Comparison of ENCODE assay signal across 9 cellular contexts in the genomic region with DNA sequence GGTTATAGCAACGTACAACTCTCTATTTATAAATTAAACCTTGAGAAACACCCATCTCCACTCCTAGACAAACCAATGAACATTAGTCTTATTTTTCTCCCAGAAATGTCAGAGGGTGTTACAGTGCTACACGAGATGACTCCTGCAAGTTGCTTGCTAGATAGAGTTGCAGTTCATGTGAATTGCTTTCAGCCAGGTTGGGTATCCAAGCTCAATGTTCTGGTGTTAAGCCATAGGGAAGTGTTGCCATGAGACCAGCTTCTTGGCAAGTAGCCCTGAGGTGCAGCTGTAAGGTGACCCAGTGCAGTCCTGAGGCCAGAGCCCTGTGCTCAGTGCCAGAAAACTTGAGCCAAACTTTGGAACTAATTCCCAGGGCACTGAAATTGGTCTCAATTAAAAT. TPM values are rescaled to one million over a fixed set of nuclear protein-coding genes. Genes with fewer than 3 reads are reported as not detected.
DNase-seq lines count a peak whose midpoint lies in the region; ATAC-seq, FAIRE-seq and TF ChIP-seq lines count a peak whose summit lies in the region.
"Had no signal": no experiment of that assay in that cellular context is flagged by ENCODE, and none has a peak within 500 bp of the region (broad histone marks: within the 10 kb centered on the region; RNA-seq: fewer than 3 reads in every experiment).

No MANE protein-coding gene starts in this region.

- H3K27ac ChIP-seq in astrocyte (ENCODE audit: low read depth, low read length) (no peak overlapping the region), lung (ENCODE audit: low read depth in 1 of 2, low read length in 1 of 2) (no peak overlapping the region)

- DNase-seq in CD1c-positive myeloid dendritic cell (ENCODE audit: extremely low spot score) (peak; percentile 53), NAMALWA (ENCODE audit: low spot score) (peak; percentile 15), astrocyte (ENCODE audit: low read depth) (peak; percentile 44), lung (ENCODE audit: low spot score) (peak; percentile 61), RKO (ENCODE audit: low spot score) (no peak)
- DNase-seq in activated CD4-positive, CD25-positive, alpha-beta regulatory T cell treated with anti-CD3 and anti-CD28 coated beads, Interleukin-2, amount 50 U/mL, for 72 hours = no peak
- no peak for DNase-seq in stimulated activated naive CD4-positive, alpha-beta T cell (lab: John Stamatoyannopoulos, UW)
- no peak for DNase-seq in activated effector memory CD4-positive, alpha-beta T cell treated with Interleukin-2 at 50 U/mL for 16 hours

- 26 to 51% methylated on average over 2 of the region's 2 CpGs for WGBS in lung, 2 donors

- no peaks in the 10 kb centered on the region for H3K27me3 ChIP-seq in astrocyte (ENCODE audit: insufficient read depth, low read length)
- H3K27me3 ChIP-seq in lung (ENCODE audit: control insufficient read depth, insufficient read depth) = no peaks in the 10 kb centered on the region

- no peak for TF ChIP-seq CTCF in astrocyte (IDR thresholded peaks at IDR 0.05; ENCODE audit: insufficient read depth, low read depth, low read length)
- TF ChIP-seq CTCF in lung (IDR thresholded peaks at IDR 0.05; ENCODE audit: control extremely low read depth, extremely low read depth) = no peak

- no peak overlapping the region for H3K9ac ChIP-seq in astrocyte (ENCODE audit: low read length)

- no peak for ATAC-seq in lung (ENCODE audit: insufficient read depth, low FRiP score)

- H3K4me1 ChIP-seq in astrocyte (ENCODE audit: insufficient read depth, low read length) (peaks cover 3% of the 10 kb centered on the region), lung (ENCODE audit: control insufficient read depth in 2 of 2, insufficient read depth in 2 of 2, low read length in 2 of 2) (peaks cover 9 to 13% of the 10 kb centered on the region in 2 donors)

- H3K36me3 Mint-ChIP-seq in astrocyte (ENCODE audit: low read depth, unreplicated experiment) = peaks cover 3% of the 10 kb centered on the region

- peaks cover 10% of the 10 kb centered on the region for H3K4me1 Mint-ChIP-seq in astrocyte (ENCODE audit: low read depth, unreplicated experiment)

- H3K36me3 ChIP-seq in astrocyte (ENCODE audit: insufficient read depth, low read length) = no peaks in the 10 kb centered on the region
- peaks cover 0 to 2% of the 10 kb centered on the region in 2 donors for H3K36me3 ChIP-seq in lung (ENCODE audit: control insufficient read depth in 2 of 2, insufficient read depth in 2 of 2, low read length in 2 of 2)

- H3K4me2 ChIP-seq in astrocyte (ENCODE audit: low read length) = no peak overlapping the region

- H3K79me2 ChIP-seq in astrocyte (ENCODE audit: insufficient read depth, low read length) = no peaks in the 10 kb centered on the region

- H3K9me3 ChIP-seq in astrocyte (ENCODE audit: insufficient read depth, low read depth, low read length) = no peaks in the 10 kb centered on the region
- H3K9me3 ChIP-seq in lung (ENCODE audit: control insufficient read depth in 2 of 2, insufficient read depth in 1 of 2, low read length in 1 of 2) = no peaks in the 10 kb centered on the region

- H2AFZ ChIP-seq in astrocyte (ENCODE audit: low read depth, low read length) = no peak overlapping the region

- peaks cover 4% of the 10 kb centered on the region for H3K9me3 Mint-ChIP-seq in astrocyte (ENCODE audit: unreplicated experiment)

- no peaks in the 10 kb centered on the region for H4K20me1 ChIP-seq in astrocyte (ENCODE audit: insufficient read depth, low read length)

- H3K27me3 Mint-ChIP-seq in astrocyte (ENCODE audit: low read depth, unreplicated experiment) = no peaks in the 10 kb centered on the region

- no peak overlapping the region for H3K4me3 ChIP-seq in astrocyte (ENCODE audit: insufficient read depth, low read depth, low read length)
- no peak overlapping the region for H3K4me3 ChIP-seq in lung

- H3K27ac Mint-ChIP-seq in astrocyte (ENCODE audit: unreplicated experiment) = no peak overlapping the region

- FAIRE-seq in astrocyte (lab: Jason Lieb, UNC) = no peak
- FAIRE-seq: frontal cortex had no signal

- no peak overlapping the region for H3K4me3 Mint-ChIP-seq in astrocyte (ENCODE audit: unreplicated experiment)

RNA-seq across cellular contexts. Expression of a gene that starts 51.3 kb away (rescaled TPM):
- total RNA-seq in astrocyte (18.2 and 23.0 TPM in 2 replicates), lung (10 to 100 TPM; 26.5 to 91.4 TPM)
- polyA plus RNA-seq in lung = 10 to 100 TPM in 1 of 2 donors, 1 to 10 TPM in 1; 8.8 to 13.1 TPM

Comparison
In these comparisons a context has a peak if more than half of its experiments do, and no peak if none do; other contexts are left out.
1. DNase-seq: peak in CD1c-positive myeloid dendritic cell (single experiment), NAMALWA (single experiment), astrocyte (single experiment) and lung (single experiment); none in activated CD4-positive, CD25-positive, alpha-beta regulatory T cell treated with anti-CD3 and anti-CD28 coated beads, Interleukin-2, amount 50 U/mL, for 72 hours (single experiment), stimulated activated naive CD4-positive, alpha-beta T cell (0 of 6), activated effector memory CD4-positive, alpha-beta T cell treated with Interleukin-2 at 50 U/mL for 16 hours (single experiment) and RKO (single experiment).